20 cellular contexts compared by ENCODE assay signal in genomic region chr1:29541641-29542040, GRCh38.
DNase-seq lines count a peak whose midpoint lies in the region; ATAC-seq and TF ChIP-seq lines count a peak whose summit lies in the region.
"Had no signal": no experiment of that assay in that cellular context is flagged by ENCODE, and none has a peak within 500 bp of the region (broad histone marks: within the 10 kb centered on the region; RNA-seq: fewer than 3 reads in every experiment).

No MANE protein-coding gene starts in this region.

- WGBS in spleen, 5 donors: 86 to 96% (median 87%) methylated on average over 5 to 6 of the region's 6 CpGs
- WGBS in lower leg skin, 2 donors: 70 to 74% methylated on average over 6 of the region's 6 CpGs

- H3K27me3 Mint-ChIP-seq in stimulated activated naive CD8-positive, alpha-beta T cell treated with anti-CD3 and anti-CD28 coated beads, Interleukin-15, amount 100 ng/mL, for 72 hours: no peaks in the 10 kb centered on the region

- peaks cover 0 to 15% (median 0%) of the 10 kb centered on the region in 7 donors for H3K27me3 ChIP-seq in spleen (replicated peaks in 1 of 7)

- TF ChIP-seq CTCF in spleen (IDR thresholded peaks at IDR 0.05 in 8 of 11, conservative IDR thresholded peaks at IDR 0.05 in 3 of 11) (no peak), lower leg skin (IDR thresholded peaks at IDR 0.05) (no peak), RWPE1 (conservative IDR thresholded peaks at IDR 0.05; ENCODE audit: low read depth) (no peak)

- H3K4me1 Mint-ChIP-seq in stimulated activated naive CD8-positive, alpha-beta T cell treated with anti-CD3 and anti-CD28 coated beads, Interleukin-15, amount 100 ng/mL, for 72 hours: no peaks in the 10 kb centered on the region
- H3K4me1 Mint-ChIP-seq: CD4-positive, alpha-beta memory T cell had no signal

- no peaks in the 10 kb centered on the region for H3K9me3 ChIP-seq in spleen
- H3K9me3 ChIP-seq: A549 had no signal

- peak; percentile 22 for DNase-seq in activated CD8-positive, alpha-beta memory T cell treated with anti-CD3 and anti-CD28 coated beads, Interleukin-2, amount 50 U/mL, for 48 hours
- no peak for DNase-seq in activated CD8-positive, alpha-beta memory T cell treated with anti-CD3 and anti-CD28 coated beads for 24 hours
- peak; percentile 59 for DNase-seq in mesenteric fat pad (ENCODE audit: low spot score)
- DNase-seq in spleen: peak; percentile 51
- DNase-seq in stimulated activated naive CD8-positive, alpha-beta T cell treated with anti-CD3 and anti-CD28 coated beads, Interleukin-15, amount 100 ng/mL, for 72 hours: no peak
- no peak for DNase-seq in lower leg skin (ENCODE audit: low spot score in 2 of 2)
- no peak for DNase-seq in RWPE1 (ENCODE audit: low spot score)
- DNase-seq: AML-193; CD4-positive, alpha-beta memory T cell; DMS153; DMS79; GDM1; GOT3; H7; HFFc6 had no signal

- H3K4me1 ChIP-seq in spleen: no peaks in the 10 kb centered on the region
- H3K4me1 ChIP-seq: A549 had no signal

- intact Hi-C loops in spleen (cut with DNase I; ENCODE audit: low total_unique reads): no loop called here
- intact Hi-C loops in lower leg skin (cut with DNase I; ENCODE audit: low total_unique reads): no loop called here

- no peak overlapping the region for H3K27ac ChIP-seq in spleen
- no peak overlapping the region for H3K27ac ChIP-seq in RWPE1
- H3K27ac ChIP-seq: 22Rv1, A549, C4-2B, HL-60 had no signal

- CTCF ChIA-PET in RWPE1 (lab: Yijun Ruan, JAX): no interaction called here

- H3K9me3 Mint-ChIP-seq in stimulated activated naive CD8-positive, alpha-beta T cell treated with anti-CD3 and anti-CD28 coated beads, Interleukin-15, amount 100 ng/mL, for 72 hours: no peaks in the 10 kb centered on the region

- H3K36me3 ChIP-seq in spleen: no peaks in the 10 kb centered on the region

- H3K27ac Mint-ChIP-seq in stimulated activated naive CD8-positive, alpha-beta T cell treated with anti-CD3 and anti-CD28 coated beads, Interleukin-15, amount 100 ng/mL, for 72 hours: no peak overlapping the region
- H3K27ac Mint-ChIP-seq: CD4-positive, alpha-beta memory T cell; HFFc6 had no signal

- H3K4me3 ChIP-seq in spleen (no peak overlapping the region), lower leg skin (ENCODE audit: low read depth, poor library complexity, severe bottlenecking) (no peak overlapping the region)
- H3K4me3 ChIP-seq: A549 had no signal

- TF ChIP-seq POLR2A in spleen (IDR thresholded peaks at IDR 0.05): no peak
- no peak for TF ChIP-seq POLR2A in lower leg skin (IDR thresholded peaks at IDR 0.05)

- POLR2A ChIA-PET in RWPE1 (lab: Yijun Ruan, JAX; ENCODE audit: low non-redundant PET): no interaction called here

- no peak for ATAC-seq in stimulated activated naive CD8-positive, alpha-beta T cell treated with anti-CD3 and anti-CD28 coated beads, Interleukin-15, amount 100 ng/mL, for 72 hours
- ATAC-seq: A549, HCT116 had no signal

- H3K4me3 Mint-ChIP-seq in stimulated activated naive CD8-positive, alpha-beta T cell treated with anti-CD3 and anti-CD28 coated beads, Interleukin-15, amount 100 ng/mL, for 72 hours: no peak overlapping the region
- H3K4me3 Mint-ChIP-seq: CD4-positive, alpha-beta memory T cell; HFFc6 had no signal

Comparison
In these comparisons a context has a peak if more than half of its experiments do, and no peak if none do; other contexts are left out.
1. DNase-seq: peak in activated CD8-positive, alpha-beta memory T cell treated with anti-CD3 and anti-CD28 coated beads, Interleukin-2, amount 50 U/mL, for 48 hours (single experiment), mesenteric fat pad (single experiment) and spleen (single experiment); none in activated CD8-positive, alpha-beta memory T cell treated with anti-CD3 and anti-CD28 coated beads for 24 hours (single experiment), stimulated activated naive CD8-positive, alpha-beta T cell treated with anti-CD3 and anti-CD28 coated beads, Interleukin-15, amount 100 ng/mL, for 72 hours (0 of 2), lower leg skin (0 of 2) and RWPE1 (single experiment).